3 cellular contexts compared by ENCODE assay signal in genomic region chr5:134268919-134269318, GRCh38.
A peak's percentile ranks its signal among the peaks of the same experiment; 100 is the strongest.
TF ChIP-seq lines count a peak whose summit lies in the region.

No MANE protein-coding gene starts in this region.

TF ChIP-seq in GM23338, 12 proteins besides CTCF, POLR2A, EP300 and RAD21 (continues in another document):
- TF ChIP-seq ZNF331 (CRISPR knock-in tag; IDR thresholded peaks at IDR 0.05; ENCODE audit: low read depth) (no peak), ZNF462 (CRISPR knock-in tag; IDR thresholded peaks at IDR 0.05) (no peak), NANOG (IDR thresholded peaks at IDR 0.05; ENCODE audit: borderline replicate concordance) (no peak), JUNB (IDR thresholded peaks at IDR 0.05; ENCODE audit: unreplicated experiment) (no peak), ZNF114 (CRISPR knock-in tag; IDR thresholded peaks at IDR 0.05) (no peak), CREB1 (CRISPR knock-in tag; IDR thresholded peaks at IDR 0.05; ENCODE audit: low read depth) (no peak), EZH2 (IDR thresholded peaks at IDR 0.05; ENCODE audit: low read depth, unreplicated experiment) (no peak), POLR2AphosphoS5 (IDR thresholded peaks at IDR 0.05; ENCODE audit: low read depth) (no peak)

TF ChIP-seq in HEK293, 187 proteins besides CTCF, POLR2A, EP300 and RAD21:
- no peak for TF ChIP-seq ZNF394 (tag by site-specific recombination; IDR thresholded peaks at IDR 0.05; ENCODE audit: borderline replicate concordance)
- peak; percentile 74 for TF ChIP-seq PRDM10 (tag by site-specific recombination; IDR thresholded peaks at IDR 0.05)
- TF ChIP-seq ZNF132 (tag by site-specific recombination; IDR thresholded peaks at IDR 0.05; ENCODE audit: borderline replicate concordance): no peak
- no peak for TF ChIP-seq ZFP37 (tag by site-specific recombination; IDR thresholded peaks at IDR 0.05)
- TF ChIP-seq ZNF654 (tag by site-specific recombination; IDR thresholded peaks at IDR 0.05; ENCODE audit: low read depth): no peak
- TF ChIP-seq MZF1 (tag by site-specific recombination; IDR thresholded peaks at IDR 0.05; ENCODE audit: borderline replicate concordance): no peak
- TF ChIP-seq ZNF830 (tag by site-specific recombination; IDR thresholded peaks at IDR 0.05; ENCODE audit: low read depth): no peak

TF ChIP-seq in K562, 482 proteins besides CTCF, POLR2A, EP300 and RAD21:
- peak; percentile 66 for TF ChIP-seq PRDM10 (IDR thresholded peaks at IDR 0.05; ENCODE audit: partially characterized antibody)
- no peak for TF ChIP-seq CLOCK (CRISPR knock-in tag; IDR thresholded peaks at IDR 0.05; ENCODE audit: borderline replicate concordance)
TF ChIP-seq in K562: peak in this region for 1.
